8 cellular contexts compared by ENCODE assay signal in the genomic region with DNA sequence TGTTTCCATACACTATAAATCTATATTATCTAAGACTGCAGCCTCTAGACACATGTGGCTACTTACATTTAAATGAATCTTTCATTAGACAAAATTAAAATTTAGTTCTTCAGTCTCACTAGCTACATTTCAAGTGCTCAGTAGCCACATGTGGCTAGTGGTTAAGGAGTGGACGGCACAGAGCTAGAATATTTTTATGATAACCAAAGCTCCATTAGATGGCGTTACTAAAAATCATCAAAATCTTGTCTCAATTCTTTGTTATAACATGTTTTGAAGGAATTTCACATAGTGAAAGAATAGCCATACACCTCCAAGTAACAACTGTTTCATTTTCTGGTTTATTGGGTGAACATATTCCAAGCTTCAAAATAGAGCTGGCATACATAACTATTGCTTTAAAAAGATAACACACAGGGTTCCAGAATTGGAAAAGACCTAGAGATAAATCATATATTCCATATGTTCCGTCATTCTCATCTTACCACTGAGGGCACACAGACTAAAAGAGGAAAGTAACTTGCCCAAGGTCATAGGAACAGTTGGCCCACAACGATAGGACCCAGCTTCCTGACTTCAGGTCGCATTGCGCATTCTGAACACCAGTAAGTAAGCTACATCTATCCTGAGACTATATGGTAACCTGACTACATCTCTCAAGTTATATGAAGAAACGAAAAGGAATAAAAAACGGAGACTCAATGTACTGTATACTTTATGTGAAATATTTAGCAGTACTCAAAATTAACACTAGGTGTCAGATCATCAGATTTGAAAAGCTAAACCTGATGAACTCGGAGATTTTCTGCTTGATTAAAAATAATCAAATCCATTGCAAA.
DNase-seq lines count a peak whose midpoint lies in the region; ATAC-seq, FAIRE-seq and TF ChIP-seq lines count a peak whose summit lies in the region.

No MANE protein-coding gene starts in this region.

- H3K9ac ChIP-seq in OCI-LY3 (ENCODE audit: low read length) (peak overlapping the region; percentile 56), endocrine pancreas (ENCODE audit: control insufficient read depth, insufficient read depth, low read length) (no peak overlapping the region)

- H3K9me3 ChIP-seq in OCI-LY3 (ENCODE audit: insufficient read depth, low read length) (no peaks in the 10 kb centered on the region), endocrine pancreas (ENCODE audit: control insufficient read depth, low read length) (no peaks in the 10 kb centered on the region)

- H3K27me3 ChIP-seq in OCI-LY3 (ENCODE audit: low read depth, low read length) (no peaks in the 10 kb centered on the region; the same call in 1 of the 2 replicates), endocrine pancreas (ENCODE audit: control insufficient read depth, insufficient read depth, low read length) (no peaks in the 10 kb centered on the region)

- peak overlapping the region; percentile 89 for H3K4me2 ChIP-seq in OCI-LY3 (ENCODE audit: low read length)

- no peaks in the 10 kb centered on the region for H3K36me3 Mint-ChIP-seq in osteocyte (ENCODE audit: unreplicated experiment)

- no peak for TF ChIP-seq POLR2A in H54 (IDR thresholded peaks at IDR 0.05; ENCODE audit: low read depth, low read length)

- H2AFZ ChIP-seq in OCI-LY3 (ENCODE audit: low read depth, low read length): peak overlapping the region; percentile 94

- H3K27ac Mint-ChIP-seq in osteocyte (ENCODE audit: unreplicated experiment): peak overlapping the region; percentile 19

- no peak for FAIRE-seq in H54 (lab: Jason Lieb, UNC)

- no peaks in the 10 kb centered on the region for H3K79me2 ChIP-seq in OCI-LY3 (ENCODE audit: low read length)

- TF ChIP-seq CTCF in AG10803 (conservative IDR thresholded peaks at IDR 0.05; ENCODE audit: low read length) (peak; percentile 65), OCI-LY3 (IDR thresholded peaks at IDR 0.05; ENCODE audit: low read depth, low read length) (peak; percentile 80), osteocyte (IDR thresholded peaks at IDR 0.05) (peak; percentile 64)

- H3K27me3 Mint-ChIP-seq in osteocyte (ENCODE audit: unreplicated experiment): no peaks in the 10 kb centered on the region

- DNase-seq in AG10803 (ENCODE audit: low read depth) (no peak), osteocyte (ENCODE audit: extremely low spot score, unreplicated experiment) (no peak), H54 (ENCODE audit: insufficient read length, low spot score) (no peak)
- DNase-seq in effector CD8-positive, alpha-beta T cell (lab: John Stamatoyannopoulos, UW): no peak

- peak overlapping the region; percentile 22; the same call in 1 of the 2 replicates for H3K27ac ChIP-seq in OCI-LY3 (ENCODE audit: low read length)

- H3K4me3 Mint-ChIP-seq in osteocyte (ENCODE audit: unreplicated experiment): peak overlapping the region; percentile 45

- peaks cover 46% of the 10 kb centered on the region for H3K4me1 Mint-ChIP-seq in osteocyte (ENCODE audit: unreplicated experiment)

- H3K36me3 ChIP-seq in OCI-LY3 (replicated peaks; ENCODE audit: low read depth, low read length): no peaks in the 10 kb centered on the region
- H3K36me3 ChIP-seq in endocrine pancreas (ENCODE audit: control insufficient read depth, insufficient read depth, low read length): no peaks in the 10 kb centered on the region

- H4K20me1 ChIP-seq in OCI-LY3 (ENCODE audit: insufficient read depth, low read length): no peaks in the 10 kb centered on the region

- no peaks in the 10 kb centered on the region for H3K9me3 Mint-ChIP-seq in osteocyte (ENCODE audit: unreplicated experiment)

- peaks cover 40% of the 10 kb centered on the region for H3K4me1 ChIP-seq in OCI-LY3 (ENCODE audit: low read length)
- H3K4me1 ChIP-seq in endocrine pancreas (ENCODE audit: control insufficient read depth, insufficient read depth, low read length): peaks cover 3% of the 10 kb centered on the region

- ATAC-seq in GM19395 (IDR thresholded peaks at IDR 0.05; ENCODE audit: unreplicated experiment) (peak; percentile 40), GM21423 (IDR thresholded peaks at IDR 0.05; ENCODE audit: unreplicated experiment) (no peak)

- H3K4me3 ChIP-seq in AG10803 (ENCODE audit: low read length): no peak overlapping the region
- H3K4me3 ChIP-seq in OCI-LY3 (ENCODE audit: low read length): peak overlapping the region; percentile 73
- H3K4me3 ChIP-seq in endocrine pancreas (ENCODE audit: control insufficient read depth, insufficient read depth, low read length): peak overlapping the region; percentile 49
